In the genomic region with DNA sequence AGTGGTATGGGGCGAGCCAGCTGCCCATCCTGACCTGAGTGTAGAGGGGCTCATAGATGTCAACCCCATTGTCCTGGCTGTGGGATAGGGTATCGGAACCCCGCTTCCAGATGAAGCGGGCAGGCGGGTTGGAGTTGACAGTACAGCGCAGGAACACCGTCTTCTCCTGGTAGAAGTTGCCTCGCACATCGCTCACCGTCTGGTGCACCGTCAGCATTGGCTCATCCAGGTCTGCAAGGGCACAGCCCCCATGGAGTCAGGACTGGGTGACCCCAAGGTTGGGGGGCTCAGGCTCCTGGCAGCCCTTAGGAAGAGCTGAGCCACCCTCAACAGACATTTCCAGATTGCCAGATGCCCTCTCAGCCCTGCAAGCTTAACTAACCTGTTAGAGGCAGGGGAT, we compare ENCODE assay signal across 8 cellular contexts. TPM values are rescaled to one million over a fixed set of nuclear protein-coding genes. Genes with fewer than 3 reads are reported as not detected.
"Had no signal": no experiment of that assay in that cellular context is flagged by ENCODE, and none has a peak within 500 bp of the region (broad histone marks: within the 10 kb centered on the region; RNA-seq: fewer than 3 reads in every experiment).

No MANE protein-coding gene starts in this region.

- H3K27ac Mint-ChIP-seq: GM23338 had no signal

- ATAC-seq: GM23338 had no signal

- DNase-seq: H9, HCEC 1CT, IMR-90 had no signal

- FAIRE-seq: H1, H54, HTR-8/SVneo had no signal

- H3K4me3 Mint-ChIP-seq: GM23338, H9 had no signal

RNA-seq across cellular contexts. Expression of gene MDGA1, which starts 42.0 kb away (rescaled TPM):
- total RNA-seq: HT-29 had no signal
